2 cellular contexts compared by ENCODE assay signal in the genomic region with DNA sequence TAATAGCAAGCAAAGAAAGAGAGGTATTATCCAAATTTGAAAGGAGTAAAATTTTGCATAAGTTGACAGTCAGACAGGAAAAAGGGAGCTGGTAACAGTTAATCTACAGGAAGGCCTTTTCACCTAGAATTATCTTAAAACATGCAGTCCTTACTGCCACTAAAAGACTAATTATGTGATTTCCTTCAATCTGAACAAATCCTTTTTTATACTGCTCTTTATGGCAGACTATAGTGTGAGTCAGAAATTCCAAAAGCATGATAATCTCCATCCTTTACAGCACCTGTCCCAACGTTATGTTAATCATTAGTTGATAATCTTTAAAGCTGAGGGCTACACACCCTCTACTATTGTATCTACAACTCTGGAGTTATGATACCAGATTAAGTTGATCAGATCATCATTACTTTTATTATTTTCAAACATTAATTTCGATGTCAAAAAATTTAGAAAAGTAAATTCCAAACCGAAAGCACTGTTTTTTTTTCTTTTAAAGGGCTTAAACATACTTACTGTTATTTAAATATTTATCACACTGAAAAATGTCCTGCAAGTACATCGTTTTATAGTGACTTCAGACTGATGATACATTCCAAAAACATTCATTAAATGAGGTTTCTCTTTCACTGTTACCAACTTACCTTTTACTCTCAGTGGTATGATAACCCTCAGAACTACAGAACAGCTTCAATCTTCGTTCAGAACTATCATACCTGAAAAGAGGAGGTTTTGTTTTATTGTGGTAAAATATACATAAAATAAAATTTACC.
TF ChIP-seq lines count a peak whose summit lies in the region.

No MANE protein-coding gene starts in this region.

TF ChIP-seq in SK-N-SH, 30 proteins besides CTCF, POLR2A, EP300 and RAD21 (continued from another document):
- TF ChIP-seq, protein P1, sequence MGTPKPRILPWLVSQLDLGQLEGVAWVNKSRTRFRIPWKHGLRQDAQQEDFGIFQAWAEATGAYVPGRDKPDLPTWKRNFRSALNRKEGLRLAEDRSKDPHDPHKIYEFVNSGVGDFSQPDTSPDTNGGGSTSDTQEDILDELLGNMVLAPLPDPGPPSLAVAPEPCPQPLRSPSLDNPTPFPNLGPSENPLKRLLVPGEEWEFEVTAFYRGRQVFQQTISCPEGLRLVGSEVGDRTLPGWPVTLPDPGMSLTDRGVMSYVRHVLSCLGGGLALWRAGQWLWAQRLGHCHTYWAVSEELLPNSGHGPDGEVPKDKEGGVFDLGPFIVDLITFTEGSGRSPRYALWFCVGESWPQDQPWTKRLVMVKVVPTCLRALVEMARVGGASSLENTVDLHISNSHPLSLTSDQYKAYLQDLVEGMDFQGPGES (IDR thresholded peaks at IDR 0.05; ENCODE audit: low read depth, low read length) = no peak
- no peak for TF ChIP-seq SIN3A (IDR thresholded peaks at IDR 0.05; ENCODE audit: borderline replicate concordance, low read depth, low read length)
- no peak for TF ChIP-seq TEAD4 (IDR thresholded peaks at IDR 0.05; ENCODE audit: borderline replicate concordance, insufficient read depth)
- TF ChIP-seq, protein P2, sequence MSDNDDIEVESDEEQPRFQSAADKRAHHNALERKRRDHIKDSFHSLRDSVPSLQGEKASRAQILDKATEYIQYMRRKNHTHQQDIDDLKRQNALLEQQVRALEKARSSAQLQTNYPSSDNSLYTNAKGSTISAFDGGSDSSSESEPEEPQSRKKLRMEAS (IDR thresholded peaks at IDR 0.05; ENCODE audit: low read depth) = no peak
- no peak for TF ChIP-seq CHD2 (IDR thresholded peaks at IDR 0.05; ENCODE audit: low read length, partially characterized antibody)
- TF ChIP-seq SMC3 (IDR thresholded peaks at IDR 0.05; ENCODE audit: low read depth, low read length) = no peak

TF ChIP-seq in SK-N-SH treated with all-trans-retinoic acid at 6 μM for 48 hours, 23 proteins besides CTCF, POLR2A, EP300 and RAD21 (continued from another document):
- no peak for TF ChIP-seq TCF4 (CRISPR knock-in tag; IDR thresholded peaks at IDR 0.05; ENCODE audit: borderline replicate concordance)
- TF ChIP-seq ZFP3 (CRISPR knock-in tag; IDR thresholded peaks at IDR 0.05) = no peak
- TF ChIP-seq, protein P3, sequence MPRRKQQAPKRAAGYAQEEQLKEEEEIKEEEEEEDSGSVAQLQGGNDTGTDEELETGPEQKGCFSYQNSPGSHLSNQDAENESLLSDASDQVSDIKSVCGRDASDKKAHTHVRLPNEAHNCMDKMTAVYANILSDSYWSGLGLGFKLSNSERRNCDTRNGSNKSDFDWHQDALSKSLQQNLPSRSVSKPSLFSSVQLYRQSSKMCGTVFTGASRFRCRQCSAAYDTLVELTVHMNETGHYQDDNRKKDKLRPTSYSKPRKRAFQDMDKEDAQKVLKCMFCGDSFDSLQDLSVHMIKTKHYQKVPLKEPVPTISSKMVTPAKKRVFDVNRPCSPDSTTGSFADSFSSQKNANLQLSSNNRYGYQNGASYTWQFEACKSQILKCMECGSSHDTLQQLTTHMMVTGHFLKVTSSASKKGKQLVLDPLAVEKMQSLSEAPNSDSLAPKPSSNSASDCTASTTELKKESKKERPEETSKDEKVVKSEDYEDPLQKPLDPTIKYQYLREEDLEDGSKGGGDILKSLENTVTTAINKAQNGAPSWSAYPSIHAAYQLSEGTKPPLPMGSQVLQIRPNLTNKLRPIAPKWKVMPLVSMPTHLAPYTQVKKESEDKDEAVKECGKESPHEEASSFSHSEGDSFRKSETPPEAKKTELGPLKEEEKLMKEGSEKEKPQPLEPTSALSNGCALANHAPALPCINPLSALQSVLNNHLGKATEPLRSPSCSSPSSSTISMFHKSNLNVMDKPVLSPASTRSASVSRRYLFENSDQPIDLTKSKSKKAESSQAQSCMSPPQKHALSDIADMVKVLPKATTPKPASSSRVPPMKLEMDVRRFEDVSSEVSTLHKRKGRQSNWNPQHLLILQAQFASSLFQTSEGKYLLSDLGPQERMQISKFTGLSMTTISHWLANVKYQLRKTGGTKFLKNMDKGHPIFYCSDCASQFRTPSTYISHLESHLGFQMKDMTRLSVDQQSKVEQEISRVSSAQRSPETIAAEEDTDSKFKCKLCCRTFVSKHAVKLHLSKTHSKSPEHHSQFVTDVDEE (CRISPR knock-in tag; IDR thresholded peaks at IDR 0.05) = no peak
- TF ChIP-seq ZC3H10 (CRISPR knock-in tag; IDR thresholded peaks at IDR 0.05) = no peak
- TF ChIP-seq, protein P4, sequence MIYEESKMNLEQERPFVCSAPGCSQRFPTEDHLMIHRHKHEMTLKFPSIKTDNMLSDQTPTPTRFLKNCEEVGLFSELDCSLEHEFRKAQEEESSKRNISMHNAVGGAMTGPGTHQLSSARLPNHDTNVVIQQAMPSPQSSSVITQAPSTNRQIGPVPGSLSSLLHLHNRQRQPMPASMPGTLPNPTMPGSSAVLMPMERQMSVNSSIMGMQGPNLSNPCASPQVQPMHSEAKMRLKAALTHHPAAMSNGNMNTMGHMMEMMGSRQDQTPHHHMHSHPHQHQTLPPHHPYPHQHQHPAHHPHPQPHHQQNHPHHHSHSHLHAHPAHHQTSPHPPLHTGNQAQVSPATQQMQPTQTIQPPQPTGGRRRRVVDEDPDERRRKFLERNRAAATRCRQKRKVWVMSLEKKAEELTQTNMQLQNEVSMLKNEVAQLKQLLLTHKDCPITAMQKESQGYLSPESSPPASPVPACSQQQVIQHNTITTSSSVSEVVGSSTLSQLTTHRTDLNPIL (CRISPR knock-in tag; IDR thresholded peaks at IDR 0.05; ENCODE audit: low read depth) = no peak
- TF ChIP-seq PPARA (CRISPR knock-in tag; IDR thresholded peaks at IDR 0.05; ENCODE audit: borderline replicate concordance) = no peak
- no peak for TF ChIP-seq ZNF70 (CRISPR knock-in tag; IDR thresholded peaks at IDR 0.05)
- TF ChIP-seq ZNF8 (CRISPR knock-in tag; IDR thresholded peaks at IDR 0.05) = no peak
